ENCODE assay signal across 1 cellular context in the genomic region with DNA sequence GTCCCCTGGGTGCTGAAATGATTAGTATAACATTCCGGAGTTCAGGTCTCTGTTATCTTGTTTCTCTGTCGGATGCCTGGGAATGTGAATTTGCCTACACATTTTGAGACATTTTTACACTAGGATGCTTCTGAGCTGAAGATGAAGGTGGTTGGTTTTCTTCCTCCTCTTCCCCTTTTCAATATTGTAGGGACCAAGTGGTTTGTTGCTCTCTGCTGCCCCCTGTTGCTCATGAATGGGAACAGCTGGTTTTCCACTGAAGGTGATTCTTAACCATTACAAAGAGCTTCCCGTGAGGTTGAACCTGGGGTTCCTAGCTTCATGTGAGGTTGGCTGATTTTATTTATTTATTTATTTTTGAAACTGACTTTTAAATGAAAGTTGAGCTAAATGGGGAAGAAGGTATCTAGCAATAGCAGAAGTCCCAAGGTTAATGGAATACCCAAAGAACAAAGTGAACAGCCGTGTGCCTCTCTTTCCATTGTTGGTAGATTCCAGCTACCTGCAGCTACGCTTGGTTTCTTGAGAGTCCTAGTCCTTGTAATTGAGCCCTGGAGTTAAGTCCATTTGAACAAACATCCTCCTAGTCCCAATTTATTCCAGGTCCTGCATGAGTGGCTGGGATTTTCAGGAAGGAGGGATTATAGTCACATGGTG.
TF ChIP-seq lines count a peak whose summit lies in the region.

No MANE protein-coding gene starts in this region.

TF ChIP-seq in SK-N-SH treated with all-trans-retinoic acid at 6 μM for 48 hours, 23 proteins besides CTCF, POLR2A, EP300 and RAD21 (continued from another document):
- no peak for TF ChIP-seq CREB5 (CRISPR knock-in tag; IDR thresholded peaks at IDR 0.05; ENCODE audit: low read depth)
- TF ChIP-seq, protein P1, sequence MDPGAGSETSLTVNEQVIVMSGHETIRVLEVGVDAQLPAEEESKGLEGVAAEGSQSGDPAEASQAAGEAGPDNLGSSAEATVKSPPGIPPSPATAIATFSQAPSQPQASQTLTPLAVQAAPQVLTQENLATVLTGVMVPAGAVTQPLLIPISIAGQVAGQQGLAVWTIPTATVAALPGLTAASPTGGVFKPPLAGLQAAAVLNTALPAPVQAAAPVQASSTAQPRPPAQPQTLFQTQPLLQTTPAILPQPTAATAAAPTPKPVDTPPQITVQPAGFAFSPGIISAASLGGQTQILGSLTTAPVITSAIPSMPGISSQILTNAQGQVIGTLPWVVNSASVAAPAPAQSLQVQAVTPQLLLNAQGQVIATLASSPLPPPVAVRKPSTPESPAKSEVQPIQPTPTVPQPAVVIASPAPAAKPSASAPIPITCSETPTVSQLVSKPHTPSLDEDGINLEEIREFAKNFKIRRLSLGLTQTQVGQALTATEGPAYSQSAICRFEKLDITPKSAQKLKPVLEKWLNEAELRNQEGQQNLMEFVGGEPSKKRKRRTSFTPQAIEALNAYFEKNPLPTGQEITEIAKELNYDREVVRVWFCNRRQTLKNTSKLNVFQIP (CRISPR knock-in tag; IDR thresholded peaks at IDR 0.05; ENCODE audit: borderline replicate concordance, low read depth), result no peak
- TF ChIP-seq SNAI2 (CRISPR knock-in tag; IDR thresholded peaks at IDR 0.05), result no peak
- TF ChIP-seq ZFP30 (CRISPR knock-in tag; IDR thresholded peaks at IDR 0.05), result no peak
- TF ChIP-seq ZNF565 (CRISPR knock-in tag; conservative IDR thresholded peaks at IDR 0.05; ENCODE audit: low read depth), result no peak
- no peak for TF ChIP-seq ARNTL (CRISPR knock-in tag; IDR thresholded peaks at IDR 0.05; ENCODE audit: borderline replicate concordance, low read depth)
